In genomic region chr2:105504459-105504858, GRCh38 we compare ENCODE assay signal across 18 cellular contexts.
DNase-seq lines count a peak whose midpoint lies in the region; ATAC-seq, FAIRE-seq and TF ChIP-seq lines count a peak whose summit lies in the region.
"Had no signal": no experiment of that assay in that cellular context is flagged by ENCODE, and none has a peak within 500 bp of the region (broad histone marks: within the 10 kb centered on the region; RNA-seq: fewer than 3 reads in every experiment).

No MANE protein-coding gene starts in this region.

- TF ChIP-seq CTCF in astrocyte of the spinal cord (IDR thresholded peaks at IDR 0.05; ENCODE audit: low read depth, low read length): no peak
- TF ChIP-seq CTCF in left ventricle myocardium inferior (IDR thresholded peaks at IDR 0.05; ENCODE audit: borderline replicate concordance): no peak
- no peak for TF ChIP-seq CTCF in brain microvascular endothelial cell (IDR thresholded peaks at IDR 0.05; ENCODE audit: low read depth, low read length, missing control alignments)
- no peak for TF ChIP-seq CTCF in CD14-positive monocyte (IDR thresholded peaks at IDR 0.05)
- no peak for TF ChIP-seq CTCF in kidney (IDR thresholded peaks at IDR 0.05; ENCODE audit: borderline replicate concordance, extremely low read depth, insufficient read depth)

- peaks cover 8% of the 10 kb centered on the region for H3K27me3 Mint-ChIP-seq in activated T-helper 1 cell treated with anti-CD3 and anti-CD28 coated beads, Interleukin-12 subunit alpha, Interleukin-12 subunit beta, Interleukin-2, Interleukin-4 antibody, amounts not matched to agents 30 ng/mL and 10 ng/mL and 1 ng/mL, durations not matched to agents 14 hours and 24 hours and 36 hours (ENCODE audit: insufficient read depth)
- peaks cover 0 to 2% (median 0%) of the 10 kb centered on the region in 3 donors for H3K27me3 Mint-ChIP-seq in CD14-positive monocyte (ENCODE audit: low read depth in 3 of 3)

- intact Hi-C loops in Right ventricle myocardium inferior (cut with DNase I): no loop called here
- intact Hi-C loops in cardiac septum (cut with DNase I): no loop called here
- intact Hi-C loops in left ventricle myocardium inferior (cut with micrococcal nuclease): no loop called here
- intact Hi-C loops in activated T-helper 1 cell treated with anti-CD3 and anti-CD28 coated beads, Interleukin-12 subunit alpha, Interleukin-12 subunit beta, Interleukin-2, Interleukin-4 antibody, amounts not matched to agents 30 ng/mL and 10 ng/mL and 1 ng/mL, durations not matched to agents 14 hours and 24 hours and 36 hours (cut with micrococcal nuclease): no loop called here
- intact Hi-C loops in CD14-positive monocyte (cut with micrococcal nuclease): no loop called here
- intact Hi-C loops in kidney (cut with DNase I): no loop called here

- in situ Hi-C loops in astrocyte of the spinal cord (cut with HindIII; ENCODE audit: low sequenced_read_pairs) (no loop called here), brain microvascular endothelial cell (cut with HindIII; ENCODE audit: low pct_ligation_motif_present, low sequenced_read_pairs) (loop anchor here (25.0 kb wide), 1 partner anchor 142 kb away; no protein-coding TSS in a partner anchor)

- H3K4me3 ChIP-seq in astrocyte of the spinal cord (ENCODE audit: low read depth, low read length): no peak overlapping the region
- H3K4me3 ChIP-seq in left ventricle myocardium inferior: no peak overlapping the region
- H3K4me3 ChIP-seq in brain microvascular endothelial cell (ENCODE audit: low read depth, low read length): no peak overlapping the region
- no peak overlapping the region for H3K4me3 ChIP-seq in kidney (ENCODE audit: low read length in 2 of 2)
- H3K4me3 ChIP-seq: A549, MG63 had no signal

- H3K9me3 Mint-ChIP-seq in activated T-helper 1 cell treated with anti-CD3 and anti-CD28 coated beads, Interleukin-12 subunit alpha, Interleukin-12 subunit beta, Interleukin-2, Interleukin-4 antibody, amounts not matched to agents 30 ng/mL and 10 ng/mL and 1 ng/mL, durations not matched to agents 14 hours and 24 hours and 36 hours: peaks cover 4% of the 10 kb centered on the region
- H3K9me3 Mint-ChIP-seq in CD14-positive monocyte: peaks cover 0 to 17% (median 5%) of the 10 kb centered on the region in 7 donors

- H3K27ac Mint-ChIP-seq in activated T-helper 1 cell treated with anti-CD3 and anti-CD28 coated beads, Interleukin-12 subunit alpha, Interleukin-12 subunit beta, Interleukin-2, Interleukin-4 antibody, amounts not matched to agents 30 ng/mL and 10 ng/mL and 1 ng/mL, durations not matched to agents 14 hours and 24 hours and 36 hours: no peak overlapping the region
- H3K27ac Mint-ChIP-seq in CD14-positive monocyte: no peak overlapping the region

- peak; percentile 78 for ATAC-seq in Right ventricle myocardium inferior
- ATAC-seq: A549 had no signal

- H3K4me1 Mint-ChIP-seq in activated T-helper 1 cell treated with anti-CD3 and anti-CD28 coated beads, Interleukin-12 subunit alpha, Interleukin-12 subunit beta, Interleukin-2, Interleukin-4 antibody, amounts not matched to agents 30 ng/mL and 10 ng/mL and 1 ng/mL, durations not matched to agents 14 hours and 24 hours and 36 hours (ENCODE audit: low read depth): no peaks in the 10 kb centered on the region
- H3K4me1 Mint-ChIP-seq in CD14-positive monocyte: no peaks in the 10 kb centered on the region

- H3K9me3 ChIP-seq in left ventricle myocardium inferior (replicated peaks): peaks cover 17% of the 10 kb centered on the region
- no peaks in the 10 kb centered on the region for H3K9me3 ChIP-seq in kidney (ENCODE audit: control insufficient read depth in 1 of 2, low read length in 2 of 2)
- H3K9me3 ChIP-seq: A549, Caco-2 had no signal

- H3K4me1 ChIP-seq in left ventricle myocardium inferior (peaks cover 30% of the 10 kb centered on the region), kidney (ENCODE audit: control insufficient read depth in 1 of 2, insufficient read depth in 1 of 2, low read depth in 1 of 2, low read length in 2 of 2) (peaks cover 0 to 2% of the 10 kb centered on the region in 2 donors)
- H3K4me1 ChIP-seq: A549, Caco-2 had no signal

- no peak for FAIRE-seq in kidney (lab: Jason Lieb, UNC)
- FAIRE-seq: A549 had no signal

- no peak overlapping the region for H3K9ac ChIP-seq in kidney (ENCODE audit: low read length in 2 of 2)

- no peak for DNase-seq in Right ventricle myocardium inferior (ENCODE audit: missing footprints)
- no peak for DNase-seq in cardiac septum (ENCODE audit: low spot score)
- DNase-seq in astrocyte of the spinal cord (ENCODE audit: low read depth, low spot score): peak; percentile 32
- no peak for DNase-seq in left ventricle myocardium inferior
- DNase-seq in activated T-helper 1 cell treated with anti-CD3 and anti-CD28 coated beads, Interleukin-12 subunit alpha, Interleukin-12 subunit beta, Interleukin-2, Interleukin-4 antibody, amounts not matched to agents 30 ng/mL and 10 ng/mL and 1 ng/mL, durations not matched to agents 14 hours and 24 hours and 36 hours (ENCODE audit: low spot score): no peak
- no peak for DNase-seq in brain microvascular endothelial cell
- DNase-seq in CD14-positive monocyte (ENCODE audit: low spot score): no peak
- no peak for DNase-seq in kidney
- DNase-seq: Caco-2, H7, MG63, NCI-H1092 treated with DMSO at 0.1 percent for 48 hours, NCI-H1694, NCI-H226, NCI-H526, OCI-M1 had no signal

- peaks cover 1% of the 10 kb centered on the region for H3K36me3 Mint-ChIP-seq in activated T-helper 1 cell treated with anti-CD3 and anti-CD28 coated beads, Interleukin-12 subunit alpha, Interleukin-12 subunit beta, Interleukin-2, Interleukin-4 antibody, amounts not matched to agents 30 ng/mL and 10 ng/mL and 1 ng/mL, durations not matched to agents 14 hours and 24 hours and 36 hours (ENCODE audit: low read depth)
- no peaks in the 10 kb centered on the region for H3K36me3 Mint-ChIP-seq in CD14-positive monocyte

- H3K27me3 ChIP-seq in left ventricle myocardium inferior (ENCODE audit: low read depth): no peaks in the 10 kb centered on the region
- no peaks in the 10 kb centered on the region for H3K27me3 ChIP-seq in brain microvascular endothelial cell (replicated peaks)
- H3K27me3 ChIP-seq: MG63 had no signal

- H3K27ac ChIP-seq in left ventricle myocardium inferior (replicated peaks) (peak overlapping the region; percentile 71), brain microvascular endothelial cell (no peak overlapping the region), kidney (ENCODE audit: low read depth in 2 of 2, low read length in 2 of 2) (no peak overlapping the region)
- H3K27ac ChIP-seq: A549, RWPE1 had no signal

- no peak overlapping the region for H3K4me3 Mint-ChIP-seq in activated T-helper 1 cell treated with anti-CD3 and anti-CD28 coated beads, Interleukin-12 subunit alpha, Interleukin-12 subunit beta, Interleukin-2, Interleukin-4 antibody, amounts not matched to agents 30 ng/mL and 10 ng/mL and 1 ng/mL, durations not matched to agents 14 hours and 24 hours and 36 hours
- no peak overlapping the region for H3K4me3 Mint-ChIP-seq in CD14-positive monocyte

- no peaks in the 10 kb centered on the region for H3K36me3 ChIP-seq in left ventricle myocardium inferior
- no peaks in the 10 kb centered on the region for H3K36me3 ChIP-seq in brain microvascular endothelial cell (replicated peaks)
- H3K36me3 ChIP-seq in kidney (ENCODE audit: control insufficient read depth in 1 of 2, insufficient read depth in 2 of 2, low read length in 2 of 2): no peaks in the 10 kb centered on the region
- H3K36me3 ChIP-seq: MG63 had no signal
